In genomic region chr11:8689726-8690255, GRCh38 we compare ENCODE assay signal across 10 cellular contexts. TPM values are rescaled to one million over a fixed set of nuclear protein-coding genes. Genes with fewer than 3 reads are reported as not detected.
DNase-seq lines count a peak whose midpoint lies in the region; ATAC-seq and TF ChIP-seq lines count a peak whose summit lies in the region.
"Had no signal": no experiment of that assay in that cellular context is flagged by ENCODE, and none has a peak within 500 bp of the region (broad histone marks: within the 10 kb centered on the region; RNA-seq: fewer than 3 reads in every experiment).

No MANE protein-coding gene starts in this region.

- dilution Hi-C loops in IMR-90 (cut with HindIII; ENCODE audit: low sequenced_read_pairs, unreplicated experiment), result no loop called here

- peak overlapping the region; percentile 63 for H3K4me3 Mint-ChIP-seq in Calu3 (ENCODE audit: low read depth, unreplicated experiment)
- peak overlapping the region; percentile 90 to 98 (median 96) for H3K4me3 Mint-ChIP-seq in naive thymus-derived CD8-positive, alpha-beta T cell

- H3K4me1 ChIP-seq in IMR-90 (ENCODE audit: control insufficient read depth, insufficient read depth, low read length), result peaks cover 4% of the 10 kb centered on the region; the same call in 1 of the 2 replicates
- H3K4me1 ChIP-seq: prostate gland had no signal

- H2AK9ac ChIP-seq in IMR-90 (replicated peaks; ENCODE audit: low read depth, low read length, poor library complexity), result no peak overlapping the region

- WGBS in IMR-90 (ENCODE audit: extremely low coverage in 2 of 2, insufficient read length in 1 of 2), 2 experiments, result no CpG with 5 or more reads among the region's 8 CpGs

- no peak overlapping the region for H2AFZ ChIP-seq in IMR-90 (replicated peaks; ENCODE audit: low read length, poor library complexity)

- intact Hi-C loops in Calu3 (cut with micrococcal nuclease; ENCODE audit: unreplicated experiment) (loop anchor here (1.0 to 5.0 kb wide), 4 partner anchors 10 to 269 kb away; no protein-coding TSS in a partner anchor), IMR-90 (cut with micrococcal nuclease) (loop anchor here (1.0 to 10.0 kb wide), 7 partner anchors 29 to 465 kb away; partner anchors contain the start of gene AKIP1)

- H3K27ac ChIP-seq in IMR-90 (ENCODE audit: insufficient read depth, low read length), result no peak overlapping the region

- H3K4me3 ChIP-seq in IMR-90 (ENCODE audit: insufficient read depth, low read depth, low read length) (no peak overlapping the region), astrocyte of the cerebellum (ENCODE audit: low read depth, low read length) (peak overlapping the region; percentile 61)

- H4K91ac ChIP-seq in IMR-90 (ENCODE audit: insufficient read depth, low read depth, low read length), result no peak overlapping the region

- H3K9me1 ChIP-seq in IMR-90 (ENCODE audit: insufficient read depth, low read length), result no peaks in the 10 kb centered on the region; the same call in 1 of the 2 replicates

- H3K4me2 ChIP-seq in IMR-90 (ENCODE audit: low read depth, low read length), result no peak overlapping the region

- no peak overlapping the region for H3K23ac ChIP-seq in IMR-90 (ENCODE audit: low read depth, low read length)

- H3K9me3 ChIP-seq in IMR-90 (ENCODE audit: control insufficient read depth, insufficient read depth, low read length), result no peaks in the 10 kb centered on the region
- H3K9me3 ChIP-seq: prostate gland, thyroid gland had no signal

- no peak overlapping the region for H2AK5ac ChIP-seq in IMR-90 (ENCODE audit: low read depth, low read length)

- CTCF ChIA-PET in Calu3 (lab: Charles Lee) (interaction anchor here (0.8 kb wide), 1 partner anchor 10 kb away, joined by 3 read pairs; no protein-coding TSS in a partner anchor), IMR-90 (lab: Yijun Ruan, JAX) (interaction anchor here (1.4 kb wide), 1 partner anchor 30 kb away, joined by 4 read pairs; no protein-coding TSS in a partner anchor)

- H3K79me1 ChIP-seq in IMR-90 (ENCODE audit: low read depth in 1 of 2, low read length in 2 of 2), result peaks cover 23 to 48% of the 10 kb centered on the region in 2 experiments

- H4K20me1 ChIP-seq in IMR-90 (ENCODE audit: insufficient read depth, low read length), result peaks cover 14% of the 10 kb centered on the region; the same call in 1 of the 2 replicates

- H3K27ac Mint-ChIP-seq in Calu3 (ENCODE audit: unreplicated experiment), result peak overlapping the region; percentile 90
- peak overlapping the region in 9 of 10 donors; percentile 87 to 99 (median 97) for H3K27ac Mint-ChIP-seq in naive thymus-derived CD8-positive, alpha-beta T cell

- H3K27me3 ChIP-seq in IMR-90 (ENCODE audit: control insufficient read depth, insufficient read depth, low read length), result no peaks in the 10 kb centered on the region
- H3K27me3 ChIP-seq: thyroid gland had no signal

- no peak for TF ChIP-seq POLR2A in IMR-90 (IDR thresholded peaks at IDR 0.05; ENCODE audit: low read depth, low read length)

- H3K9me3 Mint-ChIP-seq in Calu3 (ENCODE audit: low read depth, unreplicated experiment), result no peaks in the 10 kb centered on the region
- H3K9me3 Mint-ChIP-seq in naive thymus-derived CD8-positive, alpha-beta T cell, result no peaks in the 10 kb centered on the region

- no peak overlapping the region for H3K14ac ChIP-seq in IMR-90 (replicated peaks; ENCODE audit: low read depth, low read length)

- H3K27me3 Mint-ChIP-seq in Calu3 (ENCODE audit: unreplicated experiment), result no peaks in the 10 kb centered on the region
- H3K27me3 Mint-ChIP-seq in naive thymus-derived CD8-positive, alpha-beta T cell, result no peaks in the 10 kb centered on the region

- peaks cover 29% of the 10 kb centered on the region for H3K4me1 Mint-ChIP-seq in Calu3 (ENCODE audit: low read depth, unreplicated experiment)
- H3K4me1 Mint-ChIP-seq in naive thymus-derived CD8-positive, alpha-beta T cell, result peaks cover 22 to 36% (median 34%) of the 10 kb centered on the region in 4 donors

- POLR2A ChIA-PET in IMR-90 (lab: Charles Lee; ENCODE audit: unreplicated experiment), result no interaction called here
- POLR2A ChIA-PET in naive thymus-derived CD8-positive, alpha-beta T cell (lab: Charles Lee), result interaction anchor here (1.1 kb wide), 1 partner anchor 9 kb away, joined by 3 read pairs; no protein-coding TSS in a partner anchor

- H3K9ac ChIP-seq in IMR-90 (ENCODE audit: low read depth, low read length), result no peak overlapping the region

- TF ChIP-seq RAD21 in IMR-90 (IDR thresholded peaks at IDR 0.05; ENCODE audit: low read length), result no peak

- no peak overlapping the region for H2BK15ac ChIP-seq in IMR-90 (ENCODE audit: low read depth, low read length)

- no peak for ATAC-seq in IMR-90 (ENCODE audit: low read depth)
- ATAC-seq in naive thymus-derived CD8-positive, alpha-beta T cell, result no peak
- no peak for ATAC-seq in GM21528 (IDR thresholded peaks at IDR 0.05; ENCODE audit: low FRiP score, unreplicated experiment)

- no TSS peak for BruUV-seq in Calu3 (replicated peaks; lab: Mats Ljungman, UMichigan)
- no TSS peak for BruUV-seq in IMR-90 (replicated peaks; lab: Mats Ljungman, UMichigan)

- in situ Hi-C loops in IMR-90 (cut with MboI; ENCODE audit: low sequenced_read_pairs), result loop anchor here (25.0 kb wide), 1 partner anchor 448 kb away; no protein-coding TSS in a partner anchor
- in situ Hi-C loops in astrocyte of the cerebellum (cut with HindIII; ENCODE audit: low sequenced_read_pairs), result no loop called here

- peak overlapping the region; percentile 36 for H2BK5ac ChIP-seq in IMR-90 (ENCODE audit: low read depth, low read length, poor library complexity, severe bottlenecking)

- TF ChIP-seq CTCF in Calu3 (IDR thresholded peaks at IDR 0.05; ENCODE audit: unreplicated experiment) (no peak), IMR-90 (conservative IDR thresholded peaks at IDR 0.05; ENCODE audit: low read depth, low read length) (no peak), astrocyte of the cerebellum (IDR thresholded peaks at IDR 0.05; ENCODE audit: low read depth, low read length, missing control alignments) (no peak)

- H4K5ac ChIP-seq in IMR-90 (ENCODE audit: low read depth, low read length), result no peak overlapping the region

- peak overlapping the region; percentile 2 to 74; a peak in 1 of 4 replicates for H4K8ac ChIP-seq in IMR-90 (ENCODE audit: low read depth in 2 of 2, low read length in 2 of 2)

- H3K56ac ChIP-seq in IMR-90 (ENCODE audit: extremely low read depth, insufficient read depth, low read length), result no peak overlapping the region

- no peak overlapping the region for H3K4ac ChIP-seq in IMR-90 (ENCODE audit: low read depth, low read length)

- no peak overlapping the region for H2BK120ac ChIP-seq in IMR-90 (ENCODE audit: low read depth, low read length)

- no peak for DNase-seq in Calu3
- peak; percentile 38 for DNase-seq in IMR-90
- no peak for DNase-seq in astrocyte of the cerebellum (ENCODE audit: low read depth)
- DNase-seq in naive thymus-derived CD8-positive, alpha-beta T cell, result no peak
- no peak for DNase-seq in DMS 273 (lab: John Stamatoyannopoulos, UW; ENCODE audit: unreplicated experiment)
- DNase-seq in NCI-H2171 (lab: John Stamatoyannopoulos, UW), result no peak
- no peak for DNase-seq in NCI-H2196 treated with DMSO at 0.1 percent for 48 hours (lab: John Stamatoyannopoulos, UW; ENCODE audit: unreplicated experiment)
- DNase-seq: thyroid gland had no signal

- no peak overlapping the region for H3K18ac ChIP-seq in IMR-90 (ENCODE audit: low read depth, low read length)

- peaks cover 50% of the 10 kb centered on the region for H3K36me3 ChIP-seq in IMR-90 (ENCODE audit: control insufficient read depth, insufficient read depth, low read length)

- peaks cover 79% of the 10 kb centered on the region for H3K36me3 Mint-ChIP-seq in Calu3 (ENCODE audit: insufficient read depth, unreplicated experiment)
- peaks cover 0 to 22% (median 8%) of the 10 kb centered on the region in 3 donors for H3K36me3 Mint-ChIP-seq in naive thymus-derived CD8-positive, alpha-beta T cell

- no peak overlapping the region for H2BK20ac ChIP-seq in IMR-90 (ENCODE audit: low read depth, low read length)

TF ChIP-seq in IMR-90, 13 proteins besides CTCF, POLR2A, EP300 and RAD21:
- TF ChIP-seq RFX5 (IDR thresholded peaks at IDR 0.05; ENCODE audit: low read depth, low read length), result no peak
- TF ChIP-seq RCOR1 (IDR thresholded peaks at IDR 0.05; ENCODE audit: insufficient replicate concordance, low read length), result no peak
- no peak for TF ChIP-seq NFE2L2 (IDR thresholded peaks at IDR 0.05; ENCODE audit: low read depth, low read length)
- no peak for TF ChIP-seq BHLHE40 (IDR thresholded peaks at IDR 0.05; ENCODE audit: low read depth, low read length)
- TF ChIP-seq CHD1 (IDR thresholded peaks at IDR 0.05; ENCODE audit: low read depth, low read length), result no peak
- no peak for TF ChIP-seq MAZ (IDR thresholded peaks at IDR 0.05; ENCODE audit: borderline replicate concordance, low read depth, low read length)
- no peak for TF ChIP-seq MXI1 (IDR thresholded peaks at IDR 0.05; ENCODE audit: borderline replicate concordance, low read depth, low read length)
- TF ChIP-seq CEBPB (IDR thresholded peaks at IDR 0.05; ENCODE audit: low read depth, low read length), result no peak
- TF ChIP-seq SMC3 (IDR thresholded peaks at IDR 0.05; ENCODE audit: low read depth, low read length), result no peak
- TF ChIP-seq MAFK (IDR thresholded peaks at IDR 0.05; ENCODE audit: low read depth, low read length), result no peak

RNA-seq across cellular contexts. Expression of gene RPL27A, which starts 7.2 kb away (rescaled TPM):
- total RNA-seq in Calu3 (2022), result 571 and 585 TPM in 2 replicates
- 451 and 786 TPM in 2 replicates for total RNA-seq in IMR-90 (2012; rRNA removed)
- polyA plus RNA-seq in IMR-90 (2012; rRNA removed), result 849 and 1,003 TPM in 2 replicates
- 588 and 616 TPM in 2 replicates for polyA plus RNA-seq in IMR-90 (2012; cell fraction: cytosol; rRNA removed)
- 179 and 302 TPM in 2 replicates for polyA plus RNA-seq in IMR-90 (2012; cell fraction: nucleus; rRNA removed; ENCODE audit: low replicate concordance)
- 1,000 to 10,000 TPM; 1,430 to 1,467 TPM for total RNA-seq in naive thymus-derived CD8-positive, alpha-beta T cell
- polyA plus RNA-seq in naive thymus-derived CD8-positive, alpha-beta T cell, result 1,000 to 10,000 TPM; 4,481 to 4,848 (median 4,520) TPM

RNA-seq across cellular contexts. Expression of gene TRIM66, which starts 7.3 kb away (rescaled TPM):
- 14.0 and 19.5 TPM in 2 replicates for total RNA-seq in Calu3 (2022)
- total RNA-seq in IMR-90 (2012; rRNA removed), result 3.9 and 5.0 TPM in 2 replicates
- 4.1 and 4.4 TPM in 2 replicates for polyA plus RNA-seq in IMR-90 (2012; rRNA removed)
- polyA plus RNA-seq in IMR-90 (2012; cell fraction: cytosol; rRNA removed), result 1.6 and 3.7 TPM in 2 replicates
- polyA plus RNA-seq in IMR-90 (2012; cell fraction: nucleus; rRNA removed; ENCODE audit: low replicate concordance), result 23.4 and 26.7 TPM in 2 replicates
- total RNA-seq in naive thymus-derived CD8-positive, alpha-beta T cell, result 10 to 100 TPM; 39.4 to 50.8 TPM
- under 1 TPM; 0.14 to 0.53 (median 0.18) TPM for polyA plus RNA-seq in naive thymus-derived CD8-positive, alpha-beta T cell
